16 cellular contexts compared by ENCODE assay signal in the genomic region with DNA sequence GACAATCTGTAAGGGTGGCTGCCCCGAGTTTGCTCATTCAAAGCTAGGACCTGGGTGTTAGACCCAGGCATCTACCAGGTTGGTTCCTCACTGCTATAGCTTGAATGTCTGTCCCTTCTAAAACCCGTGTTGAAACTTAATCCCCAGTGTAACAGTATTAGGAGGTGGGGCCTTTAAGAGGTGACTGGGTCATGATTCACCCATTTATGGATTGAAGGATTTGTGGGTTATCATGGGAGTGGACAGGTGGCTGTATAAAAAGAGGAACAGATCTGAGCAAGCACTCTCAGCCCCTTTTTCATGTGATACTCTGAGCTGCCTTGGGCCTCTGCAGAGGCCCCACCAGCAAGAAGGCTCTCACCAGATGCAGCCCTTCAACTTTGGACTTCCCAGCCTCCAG. TPM values are rescaled to one million over a fixed set of nuclear protein-coding genes. Genes with fewer than 3 reads are reported as not detected.
A peak's percentile ranks its signal among the peaks of the same experiment; 100 is the strongest.
DNase-seq lines count a peak whose midpoint lies in the region; ATAC-seq and TF ChIP-seq lines count a peak whose summit lies in the region.
"Had no signal": no experiment of that assay in that cellular context is flagged by ENCODE, and none has a peak within 500 bp of the region (broad histone marks: within the 10 kb centered on the region; RNA-seq: fewer than 3 reads in every experiment).

No MANE protein-coding gene starts in this region.

- no peak overlapping the region for H2BK120ac ChIP-seq in trophoblast cell (ENCODE audit: insufficient read depth, low read length, poor library complexity)

- no peaks in the 10 kb centered on the region for H3K79me2 ChIP-seq in trophoblast cell (ENCODE audit: control insufficient read depth, insufficient read depth, low read length, poor library complexity)

- no peaks in the 10 kb centered on the region for H3K9me3 ChIP-seq in trophoblast cell (ENCODE audit: insufficient read depth, low read depth, low read length)
- H3K9me3 ChIP-seq: A549 had no signal

- H3K9ac ChIP-seq in trophoblast cell (ENCODE audit: low read length) = no peak overlapping the region
- H3K9ac ChIP-seq: BLaER1 treated with 17β-estradiol and CSF1 and Interleukin-3, amounts not matched to agents 10 nM and 100 nM had no signal

- H4K91ac ChIP-seq in trophoblast cell (ENCODE audit: low read depth, low read length) = no peak overlapping the region

- H3K4ac ChIP-seq in trophoblast cell (ENCODE audit: low read depth, low read length) = no peak overlapping the region

- H3K79me1 ChIP-seq in trophoblast cell (ENCODE audit: low read length) = no peaks in the 10 kb centered on the region

- no peak overlapping the region for H3K4me3 ChIP-seq in trophoblast cell (ENCODE audit: low read depth, low read length)
- H3K4me3 ChIP-seq: A549; BLaER1 treated with 17β-estradiol and CSF1 and Interleukin-3, amounts not matched to agents 10 nM and 100 nM; SK-N-MC had no signal

- no peak overlapping the region for H3K18ac ChIP-seq in trophoblast cell (ENCODE audit: low read length)

- ATAC-seq in foreskin keratinocyte (peak; percentile 75), GM19452 (IDR thresholded peaks at IDR 0.05; ENCODE audit: unreplicated experiment) (no peak)

- no peak overlapping the region for H3K27ac ChIP-seq in foreskin keratinocyte
- no peak overlapping the region for H3K27ac ChIP-seq in trophoblast cell (ENCODE audit: low read depth, low read length)
- H3K27ac ChIP-seq: A549; BLaER1 treated with 17β-estradiol and CSF1 and Interleukin-3, amounts not matched to agents 10 nM and 100 nM; SK-N-MC had no signal

- no peak overlapping the region for H2BK12ac ChIP-seq in trophoblast cell (ENCODE audit: low read length)

- no CpG with 5 or more reads among the region's 2 CpGs for WGBS in trophoblast cell (ENCODE audit: extremely low coverage, insufficient coverage, insufficient read length)

- DNase-seq in ELR (ENCODE audit: low read depth) (peak; percentile 6), M059J (ENCODE audit: low read depth) (peak; percentile 28), SW480 (ENCODE audit: low spot score) (peak; percentile 18), foreskin keratinocyte (peak in 1 of 2 donors; percentile 36), NOMO-1 treated with dmso at 0.1 percent for 144 hours (lab: John Stamatoyannopoulos, UW; ENCODE audit: unreplicated experiment) (no peak), trophoblast cell (no peak)
- DNase-seq: HFFc6, KG1, NCI-H1417 treated with DMSO at 0.1 percent for 48 hours, NCI-H1930, NCI-H446, Right ventricle myocardium superior had no signal

- no peak overlapping the region for H2AFZ ChIP-seq in trophoblast cell (ENCODE audit: insufficient read depth, low read length, poor library complexity)

- no peaks in the 10 kb centered on the region for H3K4me1 ChIP-seq in foreskin keratinocyte
- H3K4me1 ChIP-seq in trophoblast cell (ENCODE audit: control insufficient read depth in 1 of 2, insufficient read depth in 2 of 2, low read length in 2 of 2) = no peaks in the 10 kb centered on the region

- no peak overlapping the region for H3K14ac ChIP-seq in trophoblast cell (ENCODE audit: low read length)

- no peaks in the 10 kb centered on the region for H3K36me3 ChIP-seq in trophoblast cell (ENCODE audit: control insufficient read depth in 1 of 2, insufficient read depth in 2 of 2, low read length in 2 of 2)
- H3K36me3 ChIP-seq: BLaER1 treated with 17β-estradiol and CSF1 and Interleukin-3, amounts not matched to agents 10 nM and 100 nM had no signal

- no peak overlapping the region for H2AK5ac ChIP-seq in trophoblast cell (ENCODE audit: low read length)

- H4K8ac ChIP-seq in trophoblast cell (ENCODE audit: low read depth, low read length) = no peak overlapping the region

- H3K27me3 ChIP-seq in foreskin keratinocyte (no peaks in the 10 kb centered on the region), trophoblast cell (ENCODE audit: insufficient read depth, low read length) (no peaks in the 10 kb centered on the region)
- H3K27me3 ChIP-seq: BLaER1 treated with 17β-estradiol and CSF1 and Interleukin-3, amounts not matched to agents 10 nM and 100 nM had no signal

- no peak overlapping the region for H3K4me2 ChIP-seq in trophoblast cell (ENCODE audit: low read length)
- H3K4me2 ChIP-seq: A549; BLaER1 treated with 17β-estradiol and CSF1 and Interleukin-3, amounts not matched to agents 10 nM and 100 nM had no signal

- no peak for TF ChIP-seq CTCF in foreskin keratinocyte (conservative IDR thresholded peaks at IDR 0.05)

- H4K12ac ChIP-seq in trophoblast cell (ENCODE audit: low read depth, low read length) = no peak overlapping the region

- no peak overlapping the region for H2BK5ac ChIP-seq in trophoblast cell (ENCODE audit: low read depth, low read length, poor library complexity)

- no peak overlapping the region for H3K23ac ChIP-seq in trophoblast cell (ENCODE audit: low read length)

RNA-seq across cellular contexts. Expression of a gene that starts 29.4 kb away (rescaled TPM):
- total RNA-seq in M059J (2014; rRNA removed; shearing (Covaris generic)) = 159 and 176 TPM in 2 replicates
- 105 and 113 TPM in 2 replicates for total RNA-seq in foreskin keratinocyte
- 129 and 149 TPM in 2 replicates for polyA plus RNA-seq in foreskin keratinocyte
- 71.2 and 72.7 TPM in 2 replicates for polyA plus RNA-seq in trophoblast cell (2013)

Comparison
In these comparisons a context has a peak if more than half of its experiments do, and no peak if none do; other contexts are left out.
1. DNase-seq: peak in ELR (single experiment), M059J (single experiment) and SW480 (single experiment); none in NOMO-1 treated with dmso at 0.1 percent for 144 hours (single experiment) and trophoblast cell (0 of 2).